ENCODE assay signal across 18 cellular contexts in genomic region chr16:78428193-78428592, GRCh38.
"Had no signal": no experiment of that assay in that cellular context is flagged by ENCODE, and none has a peak within 500 bp of the region (broad histone marks: within the 10 kb centered on the region; RNA-seq: fewer than 3 reads in every experiment).

No MANE protein-coding gene starts in this region.

- ATAC-seq: activated CD8-positive, alpha-beta T cell treated with anti-CD3 and anti-CD28 coated beads, Interleukin-2, amount 10 ng/mL, durations not matched to agents 7 days and 5 days; body of pancreas; naive thymus-derived CD8-positive, alpha-beta T cell; right lobe of liver; stimulated activated effector memory CD8-positive, alpha-beta T cell treated with anti-CD3 and anti-CD28 coated beads, Interleukin-12 subunit alpha, Interleukin-12 subunit beta, amount 100 ng/mL, for 72 hours had no signal

- H3K27me3 Mint-ChIP-seq: activated CD4-positive, alpha-beta T cell treated with anti-CD3 and anti-CD28 coated beads, Interleukin-2, amount 10 ng/mL, durations not matched to agents 24 days and 14 days; activated naive CD8-positive, alpha-beta T cell treated with anti-CD3 and anti-CD28 coated beads, Interleukin-2, amount 10 ng/mL, durations not matched to agents 7 days and 5 days; activated T-cell treated with anti-CD3 and anti-CD28 coated beads, Interleukin-2, amount 50 U/mL, for 24 hours; naive thymus-derived CD8-positive, alpha-beta T cell; type B pancreatic cell had no signal

- H3K4me3 ChIP-seq: body of pancreas, left ventricle myocardium inferior, right lobe of liver, stomach, testis had no signal

- H3K4me1 Mint-ChIP-seq: activated CD4-positive, alpha-beta T cell treated with anti-CD3 and anti-CD28 coated beads, Interleukin-2, amount 10 ng/mL, durations not matched to agents 24 days and 14 days; stimulated activated effector memory CD8-positive, alpha-beta T cell treated with anti-CD3 and anti-CD28 coated beads, Interleukin-12 subunit alpha, Interleukin-12 subunit beta, amount 100 ng/mL, for 72 hours had no signal

- H3K9me3 Mint-ChIP-seq: activated T-cell treated with anti-CD3 and anti-CD28 coated beads, Interleukin-2, amount 50 U/mL, for 24 hours; activated T-helper 2 cell treated with anti-CD3 and anti-CD28 coated beads, Interferon-gamma antibody, Interleukin-2, Interleukin-4, amounts not matched to agents 10 μg/mL and 5 μg/mL and 100 μg/mL, durations not matched to agents 14 hours and 24 hours and 36 hours; type B pancreatic cell had no signal

- H3K27ac ChIP-seq: body of pancreas, left ventricle myocardium inferior, neutrophil, parathyroid adenoma, right lobe of liver, stomach, testis had no signal

- H3K27ac Mint-ChIP-seq: activated CD4-positive, alpha-beta T cell treated with anti-CD3 and anti-CD28 coated beads, Interleukin-2, amount 10 ng/mL, durations not matched to agents 24 days and 14 days; activated CD8-positive, alpha-beta T cell treated with anti-CD3 and anti-CD28 coated beads, Interleukin-2, amount 10 ng/mL, durations not matched to agents 7 days and 5 days; activated naive CD8-positive, alpha-beta T cell treated with anti-CD3 and anti-CD28 coated beads, Interleukin-2, amount 10 ng/mL, durations not matched to agents 7 days and 5 days; activated T-cell treated with anti-CD3 and anti-CD28 coated beads, Interleukin-2, amount 50 U/mL, for 24 hours; activated T-helper 2 cell treated with anti-CD3 and anti-CD28 coated beads, Interferon-gamma antibody, Interleukin-2, Interleukin-4, amounts not matched to agents 10 μg/mL and 5 μg/mL and 100 μg/mL, durations not matched to agents 14 hours and 24 hours and 36 hours; stimulated activated effector memory CD8-positive, alpha-beta T cell treated with anti-CD3 and anti-CD28 coated beads, Interleukin-12 subunit alpha, Interleukin-12 subunit beta, amount 100 ng/mL, for 72 hours; type B pancreatic cell had no signal

- H3K4me3 Mint-ChIP-seq: activated CD4-positive, alpha-beta T cell treated with anti-CD3 and anti-CD28 coated beads, Interleukin-2, amount 10 ng/mL, durations not matched to agents 24 days and 14 days; activated CD8-positive, alpha-beta T cell treated with anti-CD3 and anti-CD28 coated beads, Interleukin-2, amount 10 ng/mL, durations not matched to agents 7 days and 5 days; activated naive CD8-positive, alpha-beta T cell treated with anti-CD3 and anti-CD28 coated beads, Interleukin-2, amount 10 ng/mL, durations not matched to agents 7 days and 5 days; activated T-cell treated with anti-CD3 and anti-CD28 coated beads, Interleukin-2, amount 50 U/mL, for 24 hours; naive thymus-derived CD8-positive, alpha-beta T cell; stimulated activated effector memory CD8-positive, alpha-beta T cell treated with anti-CD3 and anti-CD28 coated beads, Interleukin-12 subunit alpha, Interleukin-12 subunit beta, amount 100 ng/mL, for 72 hours; type B pancreatic cell had no signal

- DNase-seq: activated CD4-positive, alpha-beta T cell treated with anti-CD3 and anti-CD28 coated beads, Interleukin-2, amount 10 ng/mL, durations not matched to agents 24 days and 14 days; activated CD8-positive, alpha-beta T cell treated with anti-CD3 and anti-CD28 coated beads, Interleukin-2, amount 10 ng/mL, durations not matched to agents 7 days and 5 days; activated naive CD4-positive, alpha-beta T cell treated with Interleukin-2 at 50 U/mL for 16 hours; activated naive CD8-positive, alpha-beta T cell treated with anti-CD3 and anti-CD28 coated beads, Interleukin-2, amount 10 ng/mL, durations not matched to agents 7 days and 5 days; activated T-cell treated with anti-CD3 and anti-CD28 coated beads, Interleukin-2, amount 50 U/mL, for 24 hours; body of pancreas; left ventricle myocardium inferior; naive thymus-derived CD8-positive, alpha-beta T cell; right lobe of liver; small intestine; stimulated activated CD4-positive, alpha-beta T cell treated with anti-CD3 and anti-CD28 coated beads, Interleukin-4, amount 100 ng/mL, for 1 hour; stomach; testis had no signal
